In the genomic region with DNA sequence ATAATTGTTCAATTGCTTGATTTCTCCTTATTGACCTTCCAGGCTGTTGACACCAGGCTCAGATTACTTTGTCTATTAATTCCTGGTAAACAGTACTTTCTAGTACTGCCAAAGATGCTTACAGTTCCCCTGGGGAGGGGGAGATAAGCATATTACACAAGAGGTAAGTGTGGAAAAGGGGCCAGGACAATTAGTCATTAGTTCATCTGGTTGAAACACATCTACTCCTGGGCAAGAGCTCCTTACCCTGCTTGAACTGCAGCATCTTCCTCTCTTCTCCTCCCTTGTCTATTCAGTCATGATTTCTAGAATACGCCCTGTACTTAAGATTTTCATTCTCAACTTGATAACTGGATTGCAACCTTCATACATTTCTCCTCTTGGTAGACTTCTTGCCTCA, we compare ENCODE assay signal across 36 cellular contexts.
"Had no signal": no experiment of that assay in that cellular context is flagged by ENCODE, and none has a peak within 500 bp of the region (broad histone marks: within the 10 kb centered on the region; RNA-seq: fewer than 3 reads in every experiment).

No MANE protein-coding gene starts in this region.

- H3K4me1 Mint-ChIP-seq: activated B cell treated with CpG ODN at 0.5 μM for 24 hours had no signal

- H3K36me3 Mint-ChIP-seq: activated CD4-positive, alpha-beta memory T cell treated with anti-CD3 and anti-CD28 coated beads for 36 hours; activated naive CD4-positive, alpha-beta T cell treated with anti-CD3 and anti-CD28 coated beads, Interleukin-2, amount 50 U/mL, for 72 hours; brain had no signal

- H3K9me3 Mint-ChIP-seq: activated B cell treated with CpG ODN at 0.5 μM for 24 hours; activated CD4-positive, alpha-beta memory T cell treated with anti-CD3 and anti-CD28 coated beads for 36 hours; activated naive CD4-positive, alpha-beta T cell treated with anti-CD3 and anti-CD28 coated beads for 36 hours; activated naive CD4-positive, alpha-beta T cell treated with anti-CD3 and anti-CD28 coated beads, Interleukin-2, amount 50 U/mL, for 72 hours; activated T-cell treated with anti-CD3 and anti-CD28 coated beads, Interleukin-2, amount 50 U/mL, for 4 hours; activated T-helper 1 cell treated with anti-CD3 and anti-CD28 coated beads, Interleukin-12 subunit alpha, Interleukin-12 subunit beta, Interleukin-2, Interleukin-4 antibody, amounts not matched to agents 30 ng/mL and 10 ng/mL and 1 ng/mL, durations not matched to agents 14 hours and 24 hours and 36 hours; T-helper 1 cell treated with Interleukin-12 subunit alpha and Interleukin-12 subunit beta and Interleukin-4 antibody, amounts not matched to agents 30 μg/mL and 1 μg/mL, for 36 hours; T-helper 2 cell treated with Interferon-gamma antibody and Interleukin-4, amounts not matched to agents 5 μg/mL and 100 μg/mL, for 36 hours had no signal

- H3K4me1 ChIP-seq: adrenal gland, Peyer's patch had no signal

- DNase-seq: activated B cell treated with CpG ODN at 0.5 μM for 24 hours; activated CD4-positive, alpha-beta memory T cell treated with anti-CD3 and anti-CD28 coated beads for 36 hours; activated CD4-positive, alpha-beta T cell treated with anti-CD3 and anti-CD28 coated beads for 4 hours; activated CD4-positive, alpha-beta T cell treated with anti-CD3 and anti-CD28 coated beads, Interleukin-2, amount 50 U/mL, for 1 hour; activated CD4-positive, CD25-positive, alpha-beta regulatory T cell treated with anti-CD3 and anti-CD28 coated beads, Interleukin-2, amount 50 U/mL, for 72 hours; activated CD8-positive, alpha-beta memory T cell treated with anti-CD3 and anti-CD28 coated beads, Interleukin-2, amount 50 U/mL, for 4 hours; activated gamma-delta T cell treated with Interleukin-2 at 50 U/mL for 16 hours; activated naive CD4-positive, alpha-beta T cell treated with anti-CD3 and anti-CD28 coated beads for 36 hours; activated T-cell treated with anti-CD3 and anti-CD28 coated beads for 4 hours; activated T-cell treated with anti-CD3 and anti-CD28 coated beads, Interleukin-2, amount 50 U/mL, for 4 hours; adrenal gland; anterior cingulate cortex; caudate nucleus; cerebellar nuclear complex; MM.1S; MV-4-11; NCI-H1092; NCI-H1436 treated with DMSO at 0.1 percent for 48 hours; NCI-H187 treated with DMSO at 0.1 percent for 48 hours; NCI-H2081 treated with DMSO at 0.1 percent for 48 hours; NCI-H2171; NCI-H446; NCI-H510A treated with DMSO at 0.1 percent for 48 hours; NCI-H526 treated with DMSO at 0.1 percent for 48 hours; NK-92 treated with Interleukin-12 subunit alpha and Interleukin-12 subunit beta, amount 100 ng/mL, for 24 hours; PC-3; Peyer's patch; RPMI8226; SHP77 treated with DMSO at 0.1 percent for 48 hours; SK-N-SH had no signal

- H3K36me3 ChIP-seq: adrenal gland, Peyer's patch, SJSA1 had no signal

- H3K4me3 ChIP-seq: adrenal gland, Peyer's patch, SJSA1 had no signal

- H3K9me3 ChIP-seq: adrenal gland, Peyer's patch, SJSA1, SK-N-SH had no signal

- H3K27me3 Mint-ChIP-seq: activated CD4-positive, alpha-beta memory T cell treated with anti-CD3 and anti-CD28 coated beads for 36 hours; brain had no signal

- H3K4me3 Mint-ChIP-seq: activated B cell treated with CpG ODN at 0.5 μM for 24 hours; activated CD4-positive, alpha-beta memory T cell treated with anti-CD3 and anti-CD28 coated beads for 36 hours; activated naive CD4-positive, alpha-beta T cell treated with anti-CD3 and anti-CD28 coated beads for 36 hours; activated T-cell treated with anti-CD3 and anti-CD28 coated beads, Interleukin-2, amount 50 U/mL, for 4 hours; activated T-helper 1 cell treated with anti-CD3 and anti-CD28 coated beads, Interleukin-12 subunit alpha, Interleukin-12 subunit beta, Interleukin-2, Interleukin-4 antibody, amounts not matched to agents 30 ng/mL and 10 ng/mL and 1 ng/mL, durations not matched to agents 14 hours and 24 hours and 36 hours; brain; T-helper 1 cell treated with Interleukin-12 subunit alpha and Interleukin-12 subunit beta and Interleukin-4 antibody, amounts not matched to agents 30 μg/mL and 1 μg/mL, for 36 hours; T-helper 2 cell treated with Interferon-gamma antibody and Interleukin-4, amounts not matched to agents 5 μg/mL and 100 μg/mL, for 36 hours had no signal

- H3K27me3 ChIP-seq: adrenal gland, Peyer's patch had no signal

- H3K27ac Mint-ChIP-seq: activated B cell treated with CpG ODN at 0.5 μM for 24 hours; activated CD4-positive, alpha-beta memory T cell treated with anti-CD3 and anti-CD28 coated beads for 36 hours; activated naive CD4-positive, alpha-beta T cell treated with anti-CD3 and anti-CD28 coated beads for 36 hours; activated naive CD4-positive, alpha-beta T cell treated with anti-CD3 and anti-CD28 coated beads, Interleukin-2, amount 50 U/mL, for 72 hours; activated T-helper 1 cell treated with anti-CD3 and anti-CD28 coated beads, Interleukin-12 subunit alpha, Interleukin-12 subunit beta, Interleukin-2, Interleukin-4 antibody, amounts not matched to agents 30 ng/mL and 10 ng/mL and 1 ng/mL, durations not matched to agents 14 hours and 24 hours and 36 hours; brain; T-helper 1 cell treated with Interleukin-12 subunit alpha and Interleukin-12 subunit beta and Interleukin-4 antibody, amounts not matched to agents 30 μg/mL and 1 μg/mL, for 36 hours; T-helper 2 cell treated with Interferon-gamma antibody and Interleukin-4, amounts not matched to agents 5 μg/mL and 100 μg/mL, for 36 hours had no signal
